8 cellular contexts compared by ENCODE assay signal in genomic region chr2:85887566-85888019, GRCh38. TPM values are rescaled to one million over a fixed set of nuclear protein-coding genes. Genes with fewer than 3 reads are reported as not detected.
DNase-seq lines count a peak whose midpoint lies in the region; ATAC-seq and TF ChIP-seq lines count a peak whose summit lies in the region.

No MANE protein-coding gene starts in this region.

- no peaks in the 10 kb centered on the region for H3K36me3 ChIP-seq in CD8-positive, alpha-beta T cell (ENCODE audit: insufficient read depth, low read length)
- H3K36me3 ChIP-seq in SU-DHL-6 (ENCODE audit: low read length) (no peaks in the 10 kb centered on the region), adipocyte (ENCODE audit: control insufficient read depth, insufficient read depth, low read length, severe bottlenecking) (no peaks in the 10 kb centered on the region), right atrium auricular region (no peaks in the 10 kb centered on the region)

- peaks cover 62% of the 10 kb centered on the region for H3K4me1 ChIP-seq in CD8-positive, alpha-beta T cell (ENCODE audit: insufficient read depth, low read length)
- peaks cover 47% of the 10 kb centered on the region for H3K4me1 ChIP-seq in adipocyte (ENCODE audit: control insufficient read depth, insufficient read depth, low read length)
- peaks cover 0 to 35% of the 10 kb centered on the region in 2 donors for H3K4me1 ChIP-seq in right atrium auricular region

- peak overlapping the region; percentile 88 for H3K4me2 ChIP-seq in SU-DHL-6 (ENCODE audit: low read depth, low read length, poor library complexity, severe bottlenecking)

- POLR2A ChIA-PET in CD8-positive, alpha-beta T cell (lab: Charles Lee): interaction anchor here (0.8 to 7.3 kb wide), 13 partner anchors 8 to 219 kb away, joined by 3 to 83 read pairs (median 6); partner anchors contain the start of genes POLR1A and PTCD3

- peak in 6 of 7 experiments; percentile 37 to 71 (median 62) for DNase-seq in CD8-positive, alpha-beta T cell
- DNase-seq in HuH-7.5 (ENCODE audit: low spot score): peak; percentile 21
- DNase-seq in adipocyte (ENCODE audit: low read depth): peak; percentile 70
- DNase-seq in right atrium auricular region (ENCODE audit: low spot score): peak; percentile 76
- DNase-seq in putamen (ENCODE audit: low spot score): peak; percentile 88

- TF ChIP-seq CTCF in CD8-positive, alpha-beta T cell (IDR thresholded peaks at IDR 0.05): no peak
- no peak for TF ChIP-seq CTCF in SU-DHL-6 (IDR thresholded peaks at IDR 0.05; ENCODE audit: insufficient read depth, low read length, poor library complexity, severe bottlenecking)
- TF ChIP-seq CTCF in right atrium auricular region (IDR thresholded peaks at IDR 0.05): peak in 1 of 2 donors; percentile 53

- peaks cover 12% of the 10 kb centered on the region; the same call in 1 of the 2 replicates for H3F3A ChIP-seq in SU-DHL-6 (ENCODE audit: insufficient read depth)

- no peaks in the 10 kb centered on the region for H3K9me2 ChIP-seq in SU-DHL-6 (replicated peaks; ENCODE audit: insufficient read depth, low read length)

- CTCF ChIA-PET in CD8-positive, alpha-beta T cell (lab: Charles Lee): interaction anchor here (0.5 to 9.8 kb wide), 22 partner anchors 9 to 1531 kb away, joined by 3 to 153 read pairs (median 5); partner anchors contain the start of genes POLR1A and PTCD3

- H3K9ac ChIP-seq in SU-DHL-6 (ENCODE audit: low read length): peak overlapping the region; percentile 68
- H3K9ac ChIP-seq in adipocyte (ENCODE audit: low read length): peak overlapping the region; percentile 91

- H3K27me3 ChIP-seq in CD8-positive, alpha-beta T cell (ENCODE audit: insufficient read depth, low read length): no peaks in the 10 kb centered on the region
- no peaks in the 10 kb centered on the region for H3K27me3 ChIP-seq in SU-DHL-6 (ENCODE audit: low read length)
- no peaks in the 10 kb centered on the region for H3K27me3 ChIP-seq in adipocyte (replicated peaks; ENCODE audit: control insufficient read depth, insufficient read depth, low read length)
- no peaks in the 10 kb centered on the region for H3K27me3 ChIP-seq in right atrium auricular region

- no peaks in the 10 kb centered on the region for H3K9me3 Mint-ChIP-seq in CD8-positive, alpha-beta T cell

- H3K9me3 ChIP-seq in CD8-positive, alpha-beta T cell (ENCODE audit: low read length): no peaks in the 10 kb centered on the region
- H3K9me3 ChIP-seq in SU-DHL-6 (ENCODE audit: insufficient read depth, low read length) (no peaks in the 10 kb centered on the region), adipocyte (ENCODE audit: control insufficient read depth, low read length) (no peaks in the 10 kb centered on the region), right atrium auricular region (no peaks in the 10 kb centered on the region)

- peak overlapping the region; percentile 96 for H2AFZ ChIP-seq in SU-DHL-6 (ENCODE audit: low read depth, low read length, severe bottlenecking)

- no peaks in the 10 kb centered on the region for H4K20me1 ChIP-seq in SU-DHL-6 (ENCODE audit: low read depth, low read length)

- peak overlapping the region; percentile 96 for H3K4me3 ChIP-seq in CD8-positive, alpha-beta T cell (ENCODE audit: low read depth, low read length)
- peak overlapping the region; percentile 82 for H3K4me3 ChIP-seq in SU-DHL-6 (ENCODE audit: insufficient read depth, low read length, poor library complexity, severe bottlenecking)
- peak overlapping the region; percentile 88 for H3K4me3 ChIP-seq in adipocyte (ENCODE audit: low read length)
- peak overlapping the region; percentile 74 to 82 for H3K4me3 ChIP-seq in right atrium auricular region

- intact Hi-C loops in CD8-positive, alpha-beta T cell (cut with DNase I, micrococcal nuclease): loop anchor here (1.0 to 10.0 kb wide), 4 partner anchors 34 to 312 kb away; partner anchors contain the start of genes MRPL35 (in 2 of the 2) and IMMT (in 1 of the 2)

- H3K79me2 ChIP-seq in SU-DHL-6 (ENCODE audit: insufficient read depth, low read length): no peaks in the 10 kb centered on the region

- peak overlapping the region; percentile 91 for H3K4me3 Mint-ChIP-seq in CD8-positive, alpha-beta T cell

- peaks cover 27% of the 10 kb centered on the region for H3K36me3 Mint-ChIP-seq in CD8-positive, alpha-beta T cell

- peak overlapping the region; percentile 84 for H3K27ac ChIP-seq in CD8-positive, alpha-beta T cell (ENCODE audit: low read depth, low read length)
- no peak overlapping the region for H3K27ac ChIP-seq in SU-DHL-6 (ENCODE audit: low read depth, low read length)
- H3K27ac ChIP-seq in right atrium auricular region: peak overlapping the region; percentile 80

- no peaks in the 10 kb centered on the region for H3K27me3 Mint-ChIP-seq in CD8-positive, alpha-beta T cell (ENCODE audit: low read depth)

- H3K4me1 Mint-ChIP-seq in CD8-positive, alpha-beta T cell (ENCODE audit: low read depth): peaks cover 70% of the 10 kb centered on the region

- peak; percentile 24 for ATAC-seq in CD8-positive, alpha-beta T cell
- ATAC-seq in GM18517 (IDR thresholded peaks at IDR 0.05; ENCODE audit: unreplicated experiment) (no peak), HG03457 (IDR thresholded peaks at IDR 0.05; ENCODE audit: unreplicated experiment) (no peak)

- peak overlapping the region; percentile 94 for H3K27ac Mint-ChIP-seq in CD8-positive, alpha-beta T cell

RNA-seq across cellular contexts. Expression of gene ST3GAL5, which starts 1.2 kb away (rescaled TPM):
- 100 to 1,000 TPM; 110 to 115 TPM for total RNA-seq in CD8-positive, alpha-beta T cell
- 10 to 100 TPM in 1 of 2 donors, 1 to 10 TPM in 1; 5.5 to 20.4 TPM for total RNA-seq in right atrium auricular region

Comparison
In these comparisons a context has a peak if more than half of its experiments do, and no peak if none do; other contexts are left out.
1. DNase-seq: peak in every context shown above with its lines; median percentile 88 in putamen; 76 in right atrium auricular region; 70 in adipocyte; 62 in CD8-positive, alpha-beta T cell; 21 in HuH-7.5.
2. RNA of gene ST3GAL5, which starts 1.2 kb away (total RNA-seq): 110 to 115 TPM in CD8-positive, alpha-beta T cell; 5.5 to 20.4 TPM in right atrium auricular region; every median in the first group is over 4 times any median in the second.
3. Peak in every context shown above with its lines, with median percentiles within 50 percentile points of each other: H3K4me3 ChIP-seq.